ENCODE assay signal across 12 cellular contexts in the genomic region with DNA sequence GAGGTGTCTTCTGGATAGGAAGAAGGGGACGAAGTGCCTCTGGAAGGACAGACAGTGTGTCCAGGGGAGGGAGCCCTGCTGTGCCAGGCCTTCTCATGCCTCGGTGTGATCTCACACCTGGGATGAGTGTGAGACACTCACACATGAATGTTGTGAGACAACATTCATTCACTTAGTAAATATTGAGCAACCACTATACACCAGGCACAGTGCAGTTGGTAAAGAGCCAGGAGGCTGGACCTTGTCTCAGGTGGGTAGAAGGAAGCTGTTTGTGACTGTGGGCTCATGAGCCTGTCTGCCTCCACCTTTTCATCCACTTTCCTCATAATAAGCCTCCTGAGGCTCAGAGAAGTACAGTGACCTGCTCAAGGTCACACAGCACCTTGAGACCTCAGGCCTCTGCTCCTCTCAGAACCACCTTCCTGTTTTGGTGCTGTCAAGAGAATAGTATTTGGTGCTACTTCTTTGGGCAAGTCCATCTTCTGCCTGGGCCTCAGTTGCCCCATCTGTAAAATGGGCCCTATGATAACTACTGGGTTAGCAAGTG. TPM values are rescaled to one million over a fixed set of nuclear protein-coding genes. Genes with fewer than 3 reads are reported as not detected.
DNase-seq lines count a peak whose midpoint lies in the region; ATAC-seq, FAIRE-seq and TF ChIP-seq lines count a peak whose summit lies in the region.
"Had no signal": no experiment of that assay in that cellular context is flagged by ENCODE, and none has a peak within 500 bp of the region (broad histone marks: within the 10 kb centered on the region; RNA-seq: fewer than 3 reads in every experiment).

No MANE protein-coding gene starts in this region.

- in situ Hi-C loops in HepG2 (cut with HindIII; ENCODE audit: extremely low pct_ligation_motif_present, low pct_unique_long_range_greater_than_20kb), result no loop called here

- BruUV-seq in HepG2 (replicated peaks; lab: Mats Ljungman, UMichigan), result no TSS peak

- H3K27ac Mint-ChIP-seq in stimulated activated naive CD8-positive, alpha-beta T cell treated with anti-CD3 and anti-CD28 coated beads, Interleukin-15, Interleukin-2, amounts not matched to agents 100 ng/mL and 50 ng/mL, for 24 hours, result peak overlapping the region; percentile 92
- peak overlapping the region; percentile 84 for H3K27ac Mint-ChIP-seq in activated T-helper 2 cell treated with anti-CD3 and anti-CD28 coated beads, Interferon-gamma antibody, Interleukin-2, Interleukin-4, amounts not matched to agents 10 μg/mL and 5 μg/mL and 100 μg/mL, durations not matched to agents 14 hours and 24 hours and 36 hours
- H3K27ac Mint-ChIP-seq: neural progenitor cell had no signal

- H3K27me3 ChIP-seq in HepG2 (ENCODE audit: control insufficient read depth in 1 of 2, insufficient read depth in 2 of 2, low read length in 2 of 2), result no peaks in the 10 kb centered on the region
- H3K27me3 ChIP-seq: neural progenitor cell had no signal

- no peak overlapping the region for H2AFZ ChIP-seq in HepG2 (ENCODE audit: low read length)
- H2AFZ ChIP-seq: neural progenitor cell had no signal

- TF ChIP-seq CTCF in HepG2 (CRISPR knock-in tag; IDR thresholded peaks at IDR 0.05), result peak; percentile 42

- no peak for ATAC-seq in stimulated activated naive CD8-positive, alpha-beta T cell treated with anti-CD3 and anti-CD28 coated beads, Interleukin-15, Interleukin-2, amounts not matched to agents 100 U/mL and 50 U/mL, for 24 hours
- ATAC-seq in HepG2, result peak; percentile 69
- no peak for ATAC-seq in HG02588 (IDR thresholded peaks at IDR 0.05; ENCODE audit: unreplicated experiment)

- H3K4me1 Mint-ChIP-seq in stimulated activated naive CD8-positive, alpha-beta T cell treated with anti-CD3 and anti-CD28 coated beads, Interleukin-15, Interleukin-2, amounts not matched to agents 100 ng/mL and 50 ng/mL, for 24 hours (ENCODE audit: low read depth), result peaks cover 69% of the 10 kb centered on the region
- peaks cover 51% of the 10 kb centered on the region for H3K4me1 Mint-ChIP-seq in activated T-helper 2 cell treated with anti-CD3 and anti-CD28 coated beads, Interferon-gamma antibody, Interleukin-2, Interleukin-4, amounts not matched to agents 10 μg/mL and 5 μg/mL and 100 μg/mL, durations not matched to agents 14 hours and 24 hours and 36 hours (ENCODE audit: low read depth)

- FAIRE-seq in HepG2 (lab: Jason Lieb, UNC), result peak; percentile 76
- FAIRE-seq: TTC549 had no signal

- H3K27me3 Mint-ChIP-seq in stimulated activated naive CD8-positive, alpha-beta T cell treated with anti-CD3 and anti-CD28 coated beads, Interleukin-15, Interleukin-2, amounts not matched to agents 100 ng/mL and 50 ng/mL, for 24 hours, result no peaks in the 10 kb centered on the region
- H3K27me3 Mint-ChIP-seq in activated T-helper 2 cell treated with anti-CD3 and anti-CD28 coated beads, Interferon-gamma antibody, Interleukin-2, Interleukin-4, amounts not matched to agents 10 μg/mL and 5 μg/mL and 100 μg/mL, durations not matched to agents 14 hours and 24 hours and 36 hours (ENCODE audit: low read depth), result no peaks in the 10 kb centered on the region

- no peak for TF ChIP-seq RAD21 in HepG2 (CRISPR knock-in tag; IDR thresholded peaks at IDR 0.05)

- intact Hi-C loops in activated T-helper 2 cell treated with anti-CD3 and anti-CD28 coated beads, Interferon-gamma antibody, Interleukin-2, Interleukin-4, amounts not matched to agents 10 μg/mL and 5 μg/mL and 100 μg/mL, durations not matched to agents 14 hours and 24 hours and 36 hours (cut with micrococcal nuclease), result loop anchor here (10.0 kb wide), 1 partner anchor 298 kb away; the partner anchor contains the start of genes CHCHD4 and TMEM43
- intact Hi-C loops in HepG2 (cut with micrococcal nuclease; ENCODE audit: unreplicated experiment), result no loop called here

- H3K9me3 Mint-ChIP-seq in stimulated activated naive CD8-positive, alpha-beta T cell treated with anti-CD3 and anti-CD28 coated beads, Interleukin-15, Interleukin-2, amounts not matched to agents 100 ng/mL and 50 ng/mL, for 24 hours, result no peaks in the 10 kb centered on the region
- H3K9me3 Mint-ChIP-seq in activated T-helper 2 cell treated with anti-CD3 and anti-CD28 coated beads, Interferon-gamma antibody, Interleukin-2, Interleukin-4, amounts not matched to agents 10 μg/mL and 5 μg/mL and 100 μg/mL, durations not matched to agents 14 hours and 24 hours and 36 hours, result no peaks in the 10 kb centered on the region
- H3K9me3 Mint-ChIP-seq: neural progenitor cell had no signal

- WGBS in HepG2 (ENCODE audit: low lambda C conversion rate), result 45% methylated on average over 2 of the region's 2 CpGs

- H3K9ac ChIP-seq in HepG2 (ENCODE audit: insufficient read depth, low read depth, low read length), result no peak overlapping the region
- H3K9ac ChIP-seq: neural progenitor cell had no signal

- no peak for TF ChIP-seq POLR2A in HepG2 (IDR thresholded peaks at IDR 0.05; ENCODE audit: insufficient read depth in 1 of 2, low read depth in 2 of 2, low read length in 2 of 2)

- no peak overlapping the region for H3K4me2 ChIP-seq in HepG2 (ENCODE audit: low read depth, low read length)
- H3K4me2 ChIP-seq: neural progenitor cell had no signal

- no peak overlapping the region for H3K4me3 ChIP-seq in HepG2 (replicated peaks in 1 of 3; ENCODE audit: insufficient read depth in 1 of 3, low read depth in 2 of 3, low read length in 3 of 3)
- H3K4me3 ChIP-seq: neural progenitor cell had no signal

- H3K36me3 ChIP-seq in HepG2 (replicated peaks in 1 of 2; ENCODE audit: control insufficient read depth in 1 of 2, insufficient read depth in 2 of 2, low read length in 2 of 2), result peaks cover 0 to 10% of the 10 kb centered on the region in 2 experiments; a peak in 1 of 5 replicates
- H3K36me3 ChIP-seq: neural progenitor cell had no signal

- CTCF ChIA-PET in HepG2 (lab: Yijun Ruan, JAX; ENCODE audit: low intra/inter-chr PET ratio, low total read pairs), result interaction anchor here (0.8 kb wide), 1 partner anchor 22 kb away, joined by 3 read pairs; no protein-coding TSS in a partner anchor

- no peaks in the 10 kb centered on the region for H3K9me3 ChIP-seq in HepG2 (ENCODE audit: low read length)

- TF ChIP-seq EP300 in HepG2 (IDR thresholded peaks at IDR 0.05; ENCODE audit: low read depth in 2 of 2, low read length in 2 of 2), result peak in 1 of 2 experiments; percentile 57; a peak in 2 of 4 replicates
- TF ChIP-seq EP300 in HepG2 (CRISPR knock-in tag; IDR thresholded peaks at IDR 0.05; ENCODE audit: borderline replicate concordance), result peak; percentile 66; the same call in 1 of the 2 replicates

- no peaks in the 10 kb centered on the region for H4K20me1 ChIP-seq in HepG2 (ENCODE audit: insufficient read depth, low read length)

- peaks cover 2% of the 10 kb centered on the region for H3K79me2 ChIP-seq in HepG2 (ENCODE audit: insufficient read depth, low read length)

- H3K4me3 Mint-ChIP-seq in stimulated activated naive CD8-positive, alpha-beta T cell treated with anti-CD3 and anti-CD28 coated beads, Interleukin-15, Interleukin-2, amounts not matched to agents 100 ng/mL and 50 ng/mL, for 24 hours, result peak overlapping the region; percentile 62
- H3K4me3 Mint-ChIP-seq in activated T-helper 2 cell treated with anti-CD3 and anti-CD28 coated beads, Interferon-gamma antibody, Interleukin-2, Interleukin-4, amounts not matched to agents 10 μg/mL and 5 μg/mL and 100 μg/mL, durations not matched to agents 14 hours and 24 hours and 36 hours (ENCODE audit: low read depth), result no peak overlapping the region
- H3K4me3 Mint-ChIP-seq: neural progenitor cell had no signal

- peaks cover 37% of the 10 kb centered on the region for H3K36me3 Mint-ChIP-seq in stimulated activated naive CD8-positive, alpha-beta T cell treated with anti-CD3 and anti-CD28 coated beads, Interleukin-15, Interleukin-2, amounts not matched to agents 100 ng/mL and 50 ng/mL, for 24 hours (ENCODE audit: low read depth)
- peaks cover 35% of the 10 kb centered on the region for H3K36me3 Mint-ChIP-seq in activated T-helper 2 cell treated with anti-CD3 and anti-CD28 coated beads, Interferon-gamma antibody, Interleukin-2, Interleukin-4, amounts not matched to agents 10 μg/mL and 5 μg/mL and 100 μg/mL, durations not matched to agents 14 hours and 24 hours and 36 hours (ENCODE audit: low read depth)

- POLR2A ChIA-PET in HepG2 (lab: Yijun Ruan, JAX), result interaction anchor here (0.7 kb wide), 1 partner anchor 9 kb away, joined by 3 read pairs; no protein-coding TSS in a partner anchor

- peaks cover 46% of the 10 kb centered on the region for H3K4me1 ChIP-seq in HepG2 (ENCODE audit: insufficient read depth, low read length)

- H3K27ac ChIP-seq in HepG2 (ENCODE audit: extremely low read length, insufficient read depth, low read length), result peak overlapping the region; percentile 40
- H3K27ac ChIP-seq: neural progenitor cell had no signal

- DNase-seq in stimulated activated naive CD8-positive, alpha-beta T cell treated with anti-CD3 and anti-CD28 coated beads, Interleukin-15, Interleukin-2, amounts not matched to agents 100 U/mL and 50 U/mL, for 24 hours, result no peak
- DNase-seq in activated T-helper 2 cell treated with anti-CD3 and anti-CD28 coated beads, Interferon-gamma antibody, Interleukin-2, Interleukin-4, amounts not matched to agents 10 μg/mL and 5 μg/mL and 100 μg/mL, durations not matched to agents 14 hours and 24 hours and 36 hours (ENCODE audit: low spot score), result no peak
- DNase-seq in HepG2 (ENCODE audit: low spot score), result peak; percentile 82
- DNase-seq in NOMO-1 treated with dmso at 0.1 percent for 144 hours (lab: John Stamatoyannopoulos, UW; ENCODE audit: unreplicated experiment), result no peak
- DNase-seq in central memory CD4-positive, alpha-beta T cell, result no peak
- no peak for DNase-seq in NCI-H2107 (lab: John Stamatoyannopoulos, UW)
- DNase-seq: activated gamma-delta T cell treated with Interleukin-2 at 50 U/mL for 16 hours, Kasumi-1 had no signal

RNA-seq across cellular contexts. Expression of gene SLC6A6, which starts 20.9 kb away (rescaled TPM):
- 55.1 and 55.8 TPM in 2 replicates for total RNA-seq in activated T-helper 2 cell treated with anti-CD3 and anti-CD28 coated beads, Interferon-gamma antibody, Interleukin-2, Interleukin-4, amounts not matched to agents 10 μg/mL and 5 μg/mL and 100 μg/mL, durations not matched to agents 14 hours and 24 hours and 36 hours
- total RNA-seq in HepG2 (2016; rRNA removed; fragmentation: Illumina TruSeq; extraction: Trizol), result 10.7 and 20.7 TPM in 2 replicates
- 8.8 and 11.0 TPM in 2 replicates for total RNA-seq in HepG2 (2016; cell fraction: cytosol; rRNA removed; fragmentation: Illumina TruSeq; extraction: Trizol; ENCODE audit: low read depth)
- total RNA-seq in HepG2 (2016; cell fraction: insoluble cytoplasmic fraction; rRNA removed; fragmentation: Illumina TruSeq; extraction: Trizol), result 8.8 and 20.3 TPM in 2 replicates
- 5.1 and 5.2 TPM in 2 replicates for total RNA-seq in HepG2 (2016; cell fraction: membrane; rRNA removed; fragmentation: Illumina TruSeq; extraction: Trizol)
- 25.9 and 32.4 TPM in 2 replicates for total RNA-seq in HepG2 (2016; cell fraction: nucleus; rRNA removed; fragmentation: Illumina TruSeq; extraction: Trizol)
- polyA plus RNA-seq in HepG2 (2011; rRNA removed), result 14.1 and 15.4 TPM in 2 replicates
- 8.6 and 9.7 TPM in 2 replicates for polyA plus RNA-seq in HepG2 (2011; cell fraction: cytosol; rRNA removed)
- polyA plus RNA-seq in HepG2 (2011; cell fraction: nucleus; rRNA removed), result 33.2 and 41.8 TPM in 2 replicates
- 10.9 and 13.7 TPM in 2 replicates for polyA plus RNA-seq in HepG2 (2012)
- polyA plus RNA-seq in HepG2 (2016; cell fraction: cytosol; fragmentation: Illumina TruSeq; extraction: Trizol; ENCODE audit: low read depth), result 0.76 and 1.2 TPM in 2 replicates
- 5.9 and 6.8 TPM in 2 replicates for polyA plus RNA-seq in HepG2 (2016; cell fraction: insoluble cytoplasmic fraction; fragmentation: Illumina TruSeq; extraction: Trizol; ENCODE audit: low read depth)
- polyA plus RNA-seq in HepG2 (2016; cell fraction: membrane; fragmentation: Illumina TruSeq; extraction: Trizol; ENCODE audit: low read depth), result 1.5 and 1.7 TPM in 2 replicates
- polyA plus RNA-seq in HepG2 (2016; cell fraction: nucleus; fragmentation: Illumina TruSeq; extraction: Trizol; ENCODE audit: insufficient read depth, low read depth), result 35.4 and 36.8 TPM in 2 replicates
- polyA minus RNA-seq in HepG2 (2011; rRNA and poly(A)+ RNA removed; ENCODE audit: low replicate concordance), result 52.1 and 83.7 TPM in 2 replicates
- 14.3 and 18.8 TPM in 2 replicates for polyA minus RNA-seq in HepG2 (2011; cell fraction: cytosol; rRNA and poly(A)+ RNA removed)
- polyA minus RNA-seq in HepG2 (2011; cell fraction: nucleus; rRNA and poly(A)+ RNA removed), result 28.2 and 33.0 TPM in 2 replicates
